Comparison of ENCODE assay signal across 16 cellular contexts in the genomic region with DNA sequence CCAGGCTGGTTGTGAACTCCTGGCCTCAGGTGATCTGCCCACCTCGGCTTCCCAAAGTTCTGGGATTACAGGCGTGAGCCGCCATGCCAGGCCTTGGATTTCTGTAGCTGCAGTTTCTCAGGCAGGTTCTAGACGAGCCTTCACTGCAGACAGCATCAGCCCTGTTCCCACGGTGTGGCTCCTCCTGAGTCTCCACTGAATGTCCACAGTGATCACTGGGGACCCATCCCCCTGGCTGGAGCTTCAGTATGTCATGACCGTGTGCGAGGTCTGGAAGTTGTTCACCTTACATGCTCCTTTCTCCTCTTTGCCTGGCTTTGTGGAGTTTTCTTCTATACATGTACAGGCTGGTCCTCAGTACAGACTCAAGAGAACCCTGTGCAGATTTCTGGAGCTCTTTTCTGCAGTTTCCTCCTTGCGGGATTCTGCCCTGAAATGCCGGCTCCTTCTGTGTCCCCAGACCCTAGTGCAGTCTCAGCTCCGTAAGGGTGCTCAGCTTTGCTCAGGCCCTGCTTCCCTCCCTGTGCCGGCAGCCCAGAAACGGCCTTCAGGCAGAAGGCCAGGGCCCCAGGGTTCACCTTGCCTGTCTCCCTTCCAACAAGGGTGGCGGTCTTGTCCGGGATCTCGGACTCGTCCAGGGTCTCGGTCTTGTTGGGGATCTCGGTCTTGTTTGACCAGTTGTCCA.
"Had no signal": no experiment of that assay in that cellular context is flagged by ENCODE, and none has a peak within 500 bp of the region (broad histone marks: within the 10 kb centered on the region; RNA-seq: fewer than 3 reads in every experiment).

No MANE protein-coding gene starts in this region.

- H3K4me3 Mint-ChIP-seq: activated CD4-positive, alpha-beta memory T cell treated with anti-CD3 and anti-CD28 coated beads, Interleukin-2, amount 10 ng/mL, durations not matched to agents 7 days and 5 days; activated naive CD8-positive, alpha-beta T cell; activated T-cell treated with anti-CD3 and anti-CD28 coated beads, Interleukin-2, amount 50 U/mL, for 24 hours; nephron had no signal

- ATAC-seq: left colon had no signal

- H3K36me3 Mint-ChIP-seq: activated naive CD8-positive, alpha-beta T cell had no signal

- H3K27ac ChIP-seq: brain microvascular endothelial cell, esophagus muscularis mucosa, sigmoid colon, spleen, uterus, WERI-Rb-1 had no signal

- H3K9me3 Mint-ChIP-seq: activated CD4-positive, alpha-beta memory T cell treated with anti-CD3 and anti-CD28 coated beads, Interleukin-2, amount 10 ng/mL, durations not matched to agents 7 days and 5 days; activated T-cell treated with anti-CD3 and anti-CD28 coated beads, Interleukin-2, amount 50 U/mL, for 24 hours; nephron had no signal

- H3K4me3 ChIP-seq: esophagus muscularis mucosa, sigmoid colon, spleen, uterus had no signal

- H3K9me3 ChIP-seq: esophagus muscularis mucosa, sigmoid colon, spleen, uterus had no signal

- DNase-seq: activated CD4-positive, alpha-beta memory T cell treated with anti-CD3 and anti-CD28 coated beads, Interleukin-2, amount 10 ng/mL, durations not matched to agents 7 days and 5 days; activated T-cell treated with anti-CD3 and anti-CD28 coated beads, Interleukin-2, amount 50 U/mL, for 24 hours; anterior cingulate cortex; brain microvascular endothelial cell; cortex of kidney; effector CD4-positive, alpha-beta T cell; left colon; mesendoderm; sigmoid colon; spleen; T1000; uterus; WERI-Rb-1 had no signal

- H3K27me3 ChIP-seq: brain microvascular endothelial cell, esophagus muscularis mucosa, sigmoid colon, spleen, uterus had no signal

- H3K4me1 ChIP-seq: uterus had no signal

- H3K27ac Mint-ChIP-seq: activated CD4-positive, alpha-beta memory T cell treated with anti-CD3 and anti-CD28 coated beads, Interleukin-2, amount 10 ng/mL, durations not matched to agents 7 days and 5 days; activated naive CD8-positive, alpha-beta T cell; nephron had no signal

- H3K36me3 ChIP-seq: uterus had no signal

- H3K27me3 Mint-ChIP-seq: activated CD4-positive, alpha-beta memory T cell treated with anti-CD3 and anti-CD28 coated beads, Interleukin-2, amount 10 ng/mL, durations not matched to agents 7 days and 5 days; activated naive CD8-positive, alpha-beta T cell; activated T-cell treated with anti-CD3 and anti-CD28 coated beads, Interleukin-2, amount 50 U/mL, for 24 hours had no signal
